Comparison of ENCODE assay signal across 1 cellular context in genomic region chr11:59171508-59172322, GRCh38.
TF ChIP-seq lines count a peak whose summit lies in the region.

Gene DTX4, plus strand, starts transcription at chr11:59172132. Its CDS starts 464 bp downstream, at chr11:59172596.

TF ChIP-seq in HEK293, 187 proteins besides CTCF, POLR2A, EP300 and RAD21 (continued from another document):
- peak; percentile 53 for TF ChIP-seq SP2 (tag by site-specific recombination; IDR thresholded peaks at IDR 0.05)
- TF ChIP-seq ZSCAN23 (tag by site-specific recombination; IDR thresholded peaks at IDR 0.05) = 0 out of 2 replicates have a peak, but pooled peaks have one; percentile 56
- TF ChIP-seq ZNF473 (tag by site-specific recombination; IDR thresholded peaks at IDR 0.05) = no peak
- no peak for TF ChIP-seq REPIN1 (tag by site-specific recombination; IDR thresholded peaks at IDR 0.05; ENCODE audit: low read depth)
